ENCODE assay signal across 20 cellular contexts in genomic region chr12:11757095-11757494, GRCh38.
DNase-seq lines count a peak whose midpoint lies in the region; ATAC-seq, FAIRE-seq and TF ChIP-seq lines count a peak whose summit lies in the region.
"Had no signal": no experiment of that assay in that cellular context is flagged by ENCODE, and none has a peak within 500 bp of the region (broad histone marks: within the 10 kb centered on the region; RNA-seq: fewer than 3 reads in every experiment).

No MANE protein-coding gene starts in this region.

- H3K27ac ChIP-seq in cardiac muscle cell: peak overlapping the region; percentile 95
- no peak overlapping the region for H3K27ac ChIP-seq in astrocyte (ENCODE audit: low read depth, low read length)
- H3K27ac ChIP-seq in transverse colon: peak overlapping the region; percentile 74 to 87 (median 82)
- H3K27ac ChIP-seq: 22Rv1, GM23248, HL-60 had no signal

- no peak overlapping the region for H3K9ac ChIP-seq in astrocyte (ENCODE audit: low read length)
- H3K9ac ChIP-seq: GM23248 had no signal

- H3K4me3 Mint-ChIP-seq in astrocyte (ENCODE audit: unreplicated experiment) (no peak overlapping the region), nephron (no peak overlapping the region)
- H3K4me3 Mint-ChIP-seq: activated CD8-positive, alpha-beta memory T cell treated with anti-CD3 and anti-CD28 coated beads, Interleukin-2, amount 10 ng/mL, durations not matched to agents 7 days and 5 days; activated T-cell treated with anti-CD3 and anti-CD28 coated beads, Interleukin-2, amount 50 U/mL, for 72 hours; CD4-positive, CD25-positive, alpha-beta regulatory T cell; WTC11 had no signal

- WGBS in transverse colon (ENCODE audit: low coverage in 1 of 2), 2 donors: 43 to 47% methylated on average over 7 of the region's 7 CpGs

- no peak for FAIRE-seq in astrocyte (lab: Jason Lieb, UNC)
- FAIRE-seq: colon, small intestine had no signal

- TF ChIP-seq POLR2A in transverse colon (IDR thresholded peaks at IDR 0.05): no peak

- no peaks in the 10 kb centered on the region for H3K9me3 ChIP-seq in cardiac muscle cell (ENCODE audit: low read depth)
- H3K9me3 ChIP-seq in astrocyte (ENCODE audit: insufficient read depth, low read depth, low read length): no peaks in the 10 kb centered on the region
- no peaks in the 10 kb centered on the region for H3K9me3 ChIP-seq in transverse colon

- no peak overlapping the region for H2AFZ ChIP-seq in astrocyte (ENCODE audit: low read depth, low read length)
- H2AFZ ChIP-seq: GM23248 had no signal

- H3K4me3 ChIP-seq in cardiac muscle cell: no peak overlapping the region
- H3K4me3 ChIP-seq in astrocyte (ENCODE audit: insufficient read depth, low read depth, low read length): no peak overlapping the region
- H3K4me3 ChIP-seq in transverse colon: no peak overlapping the region
- H3K4me3 ChIP-seq: GM23248 had no signal

- no peak overlapping the region for H3K4me2 ChIP-seq in astrocyte (ENCODE audit: low read length)

- in situ Hi-C loops in transverse colon (cut with MboI; ENCODE audit: low pct_ligation_motif_present in 1 of 4, low pct_unique_long_range_greater_than_20kb in 1 of 4, low sequenced_read_pairs in 3 of 4): no loop called here

- H3K27me3 ChIP-seq in cardiac muscle cell (no peaks in the 10 kb centered on the region), astrocyte (ENCODE audit: insufficient read depth, low read length) (no peaks in the 10 kb centered on the region), transverse colon (no peaks in the 10 kb centered on the region)

- no peak for DNase-seq in cardiac muscle cell (ENCODE audit: low read depth in 1 of 2, low spot score in 1 of 2)
- DNase-seq in left cardiac atrium: no peak
- DNase-seq in astrocyte (ENCODE audit: low read depth): no peak
- no peak for DNase-seq in transverse colon
- no peak for DNase-seq in HPDE6-E6E7 (ENCODE audit: extremely low spot score)
- no peak for DNase-seq in inferior parietal cortex (ENCODE audit: extremely low spot score)
- DNase-seq: activated CD8-positive, alpha-beta memory T cell treated with anti-CD3 and anti-CD28 coated beads, Interleukin-2, amount 10 ng/mL, durations not matched to agents 7 days and 5 days; activated naive CD4-positive, alpha-beta T cell treated with Interleukin-2 at 50 U/mL for 16 hours; activated T-cell treated with anti-CD3 and anti-CD28 coated beads, Interleukin-2, amount 50 U/mL, for 72 hours; CD4-positive, CD25-positive, alpha-beta regulatory T cell; effector memory CD4-positive, alpha-beta T cell; EL; GM23248; small intestine had no signal

- peak overlapping the region; percentile 35 for H3K27ac Mint-ChIP-seq in astrocyte (ENCODE audit: unreplicated experiment)
- peak overlapping the region; percentile 35 to 51 (median 39) for H3K27ac Mint-ChIP-seq in nephron
- H3K27ac Mint-ChIP-seq: activated CD8-positive, alpha-beta memory T cell treated with anti-CD3 and anti-CD28 coated beads, Interleukin-2, amount 10 ng/mL, durations not matched to agents 7 days and 5 days; activated T-cell treated with anti-CD3 and anti-CD28 coated beads, Interleukin-2, amount 50 U/mL, for 72 hours; CD4-positive, CD25-positive, alpha-beta regulatory T cell; WTC11 had no signal

- peaks cover 48% of the 10 kb centered on the region for H3K4me1 Mint-ChIP-seq in astrocyte (ENCODE audit: low read depth, unreplicated experiment)
- H3K4me1 Mint-ChIP-seq in nephron: peaks cover 43% of the 10 kb centered on the region

- H3K27me3 Mint-ChIP-seq in astrocyte (ENCODE audit: low read depth, unreplicated experiment) (no peaks in the 10 kb centered on the region), nephron (ENCODE audit: low read depth) (peaks cover 4% of the 10 kb centered on the region)
- H3K27me3 Mint-ChIP-seq: activated CD8-positive, alpha-beta memory T cell treated with anti-CD3 and anti-CD28 coated beads, Interleukin-2, amount 10 ng/mL, durations not matched to agents 7 days and 5 days; CD4-positive, CD25-positive, alpha-beta regulatory T cell had no signal

- ATAC-seq in left cardiac atrium: no peak
- ATAC-seq in GM21390 (IDR thresholded peaks at IDR 0.05; ENCODE audit: unreplicated experiment): no peak
- ATAC-seq: activated CD8-positive, alpha-beta memory T cell treated with anti-CD3 and anti-CD28 coated beads, Interleukin-2, amount 10 ng/mL, durations not matched to agents 7 days and 5 days; activated T-cell treated with anti-CD3 and anti-CD28 coated beads, Interleukin-2, amount 50 U/mL, for 72 hours; WTC11 had no signal

- intact Hi-C loops in left cardiac atrium (cut with DNase I) (loop anchor here in 1 of 2 donors (10.0 kb wide), 1 partner anchor 108 kb away; no protein-coding TSS in a partner anchor), transverse colon (cut with DNase I; ENCODE audit: low total_unique reads) (loop anchor here (10.0 kb wide), 1 partner anchor 48 kb away; no protein-coding TSS in a partner anchor)

- H3K4me1 ChIP-seq in cardiac muscle cell (ENCODE audit: low read depth) (peaks cover 38% of the 10 kb centered on the region), astrocyte (ENCODE audit: insufficient read depth, low read length) (peaks cover 18% of the 10 kb centered on the region), transverse colon (peaks cover 32 to 83% (median 48%) of the 10 kb centered on the region in 4 donors)

- H3K36me3 Mint-ChIP-seq in astrocyte (ENCODE audit: low read depth, unreplicated experiment) (peaks cover 7% of the 10 kb centered on the region), nephron (ENCODE audit: low read depth) (peaks cover 16% of the 10 kb centered on the region)

- H3K36me3 ChIP-seq in cardiac muscle cell (no peaks in the 10 kb centered on the region), astrocyte (ENCODE audit: insufficient read depth, low read length) (peaks cover 11% of the 10 kb centered on the region), transverse colon (peaks cover 0 to 8% (median 0%) of the 10 kb centered on the region in 4 donors)

- no peak for TF ChIP-seq CTCF in cardiac muscle cell (IDR thresholded peaks at IDR 0.05; ENCODE audit: low read depth, low read length)
- no peak for TF ChIP-seq CTCF in astrocyte (IDR thresholded peaks at IDR 0.05; ENCODE audit: insufficient read depth, low read depth, low read length)
- TF ChIP-seq CTCF in nephron (IDR thresholded peaks at IDR 0.05; ENCODE audit: unreplicated experiment in 3 of 3): no peak
- TF ChIP-seq CTCF in transverse colon (IDR thresholded peaks at IDR 0.05): no peak

- H3K9me3 Mint-ChIP-seq in astrocyte (ENCODE audit: unreplicated experiment) (no peaks in the 10 kb centered on the region), nephron (no peaks in the 10 kb centered on the region)
- H3K9me3 Mint-ChIP-seq: activated T-cell treated with anti-CD3 and anti-CD28 coated beads, Interleukin-2, amount 50 U/mL, for 72 hours; CD4-positive, CD25-positive, alpha-beta regulatory T cell; WTC11 had no signal

- peaks cover 31% of the 10 kb centered on the region for H3K79me2 ChIP-seq in astrocyte (ENCODE audit: insufficient read depth, low read length)

- TF ChIP-seq EP300 in transverse colon (IDR thresholded peaks at IDR 0.05; ENCODE audit: low read depth): no peak

- H4K20me1 ChIP-seq in astrocyte (ENCODE audit: insufficient read depth, low read length): peaks cover 4% of the 10 kb centered on the region
